In genomic region chr20:59948828-59949720, GRCh38 we compare ENCODE assay signal across 8 cellular contexts. TPM values are rescaled to one million over a fixed set of nuclear protein-coding genes. Genes with fewer than 3 reads are reported as not detected.
DNase-seq lines count a peak whose midpoint lies in the region; ATAC-seq, FAIRE-seq and TF ChIP-seq lines count a peak whose summit lies in the region.

No MANE protein-coding gene starts in this region.

- no peaks in the 10 kb centered on the region for H3K9me3 Mint-ChIP-seq in activated CD4-positive, alpha-beta T cell treated with anti-CD3 and anti-CD28 coated beads for 36 hours (ENCODE audit: low read depth)
- H3K9me3 Mint-ChIP-seq in activated naive CD4-positive, alpha-beta T cell treated with anti-CD3 and anti-CD28 coated beads, Interleukin-2, amount 50 U/mL, for 72 hours: no peaks in the 10 kb centered on the region
- no peaks in the 10 kb centered on the region for H3K9me3 Mint-ChIP-seq in stimulated activated naive B cell treated with anti-CD40 and anti-IgM and Interleukin-4, amounts not matched to agents 10 μg/mL and 1 μg/mL and 100 μg/mL, for 72 hours

- intact Hi-C loops in activated CD4-positive, alpha-beta T cell treated with anti-CD3 and anti-CD28 coated beads for 36 hours (cut with DNase I, micrococcal nuclease): loop anchor here (1.0 to 10.0 kb wide), 6 partner anchors 9 to 1280 kb away; partner anchors contain the start of genes FAM217B (in 2 of the 2) and PPP1R3D (in 2 of the 2)
- intact Hi-C loops in left ventricle myocardium inferior (cut with micrococcal nuclease): no loop called here

- POLR2A ChIA-PET in activated CD4-positive, alpha-beta T cell treated with anti-CD3 and anti-CD28 coated beads for 36 hours (lab: Charles Lee): interaction anchor here (0.9 kb wide), 1 partner anchor 14 kb away, joined by 4 read pairs; no protein-coding TSS in a partner anchor

- H3K36me3 Mint-ChIP-seq in activated CD4-positive, alpha-beta T cell treated with anti-CD3 and anti-CD28 coated beads for 36 hours (ENCODE audit: low read depth): peaks cover 8% of the 10 kb centered on the region
- H3K36me3 Mint-ChIP-seq in activated naive CD4-positive, alpha-beta T cell treated with anti-CD3 and anti-CD28 coated beads, Interleukin-2, amount 50 U/mL, for 72 hours: peaks cover 8% of the 10 kb centered on the region in 2 donors
- peaks cover 12 to 15% of the 10 kb centered on the region in 2 donors for H3K36me3 Mint-ChIP-seq in stimulated activated naive B cell treated with anti-CD40 and anti-IgM and Interleukin-4, amounts not matched to agents 10 μg/mL and 1 μg/mL and 100 μg/mL, for 72 hours

- no peaks in the 10 kb centered on the region for H3K27me3 Mint-ChIP-seq in activated CD4-positive, alpha-beta T cell treated with anti-CD3 and anti-CD28 coated beads for 36 hours
- H3K27me3 Mint-ChIP-seq in stimulated activated naive B cell treated with anti-CD40 and anti-IgM and Interleukin-4, amounts not matched to agents 10 μg/mL and 1 μg/mL and 100 μg/mL, for 72 hours: no peaks in the 10 kb centered on the region

- H3K4me1 Mint-ChIP-seq in activated CD4-positive, alpha-beta T cell treated with anti-CD3 and anti-CD28 coated beads for 36 hours: peaks cover 27% of the 10 kb centered on the region
- H3K4me1 Mint-ChIP-seq in stimulated activated naive B cell treated with anti-CD40 and anti-IgM and Interleukin-4, amounts not matched to agents 10 μg/mL and 1 μg/mL and 100 μg/mL, for 72 hours: peaks cover 4 to 20% of the 10 kb centered on the region in 2 donors

- TF ChIP-seq POLR2A in H54 (IDR thresholded peaks at IDR 0.05; ENCODE audit: low read depth, low read length): no peak

- H3K4me3 Mint-ChIP-seq in activated CD4-positive, alpha-beta T cell treated with anti-CD3 and anti-CD28 coated beads for 36 hours: peak overlapping the region; percentile 13
- peak overlapping the region in 1 of 2 donors; percentile 14 for H3K4me3 Mint-ChIP-seq in stimulated activated naive B cell treated with anti-CD40 and anti-IgM and Interleukin-4, amounts not matched to agents 10 μg/mL and 1 μg/mL and 100 μg/mL, for 72 hours

- no peaks in the 10 kb centered on the region for H3K27me3 ChIP-seq in left ventricle myocardium inferior (ENCODE audit: low read depth)

- H3K4me3 ChIP-seq in left ventricle myocardium inferior: no peak overlapping the region

- H3K36me3 ChIP-seq in left ventricle myocardium inferior: peaks cover 30% of the 10 kb centered on the region

- H3K27ac ChIP-seq in left ventricle myocardium inferior (replicated peaks): no peak overlapping the region

- H3K27ac Mint-ChIP-seq in activated CD4-positive, alpha-beta T cell treated with anti-CD3 and anti-CD28 coated beads for 36 hours: peak overlapping the region; percentile 93
- peak overlapping the region; percentile 80 to 91 for H3K27ac Mint-ChIP-seq in activated naive CD4-positive, alpha-beta T cell treated with anti-CD3 and anti-CD28 coated beads, Interleukin-2, amount 50 U/mL, for 72 hours
- H3K27ac Mint-ChIP-seq in stimulated activated naive B cell treated with anti-CD40 and anti-IgM and Interleukin-4, amounts not matched to agents 10 μg/mL and 1 μg/mL and 100 μg/mL, for 72 hours: peak overlapping the region; percentile 51

- ATAC-seq in activated CD4-positive, alpha-beta T cell treated with anti-CD3 and anti-CD28 coated beads for 36 hours: peak; percentile 74
- peak; percentile 60 to 64 for ATAC-seq in activated naive CD4-positive, alpha-beta T cell treated with anti-CD3 and anti-CD28 coated beads, Interleukin-2, amount 50 U/mL, for 72 hours
- peak; percentile 52 to 55 for ATAC-seq in stimulated activated naive B cell treated with anti-CD40 and anti-IgM and Interleukin-4, amounts not matched to agents 10 μg/mL and 1 μg/mL and 100 μg/mL, for 72 hours (replicated peaks)
- no peak for ATAC-seq in omental fat pad (ENCODE audit: low FRiP score)

- peak; percentile 39 for DNase-seq in activated CD4-positive, alpha-beta T cell treated with anti-CD3 and anti-CD28 coated beads for 36 hours
- no peak for DNase-seq in activated CD4-positive, alpha-beta T cell treated with anti-CD3 and anti-CD28 coated beads, Interleukin-2, amount 50 U/mL, for 1 hour
- no peak for DNase-seq in H54 (ENCODE audit: insufficient read length, low spot score)
- peak; percentile 63 for DNase-seq in NCI-H2227 (lab: John Stamatoyannopoulos, UW; ENCODE audit: unreplicated experiment)
- peak in 1 of 2 donors; percentile 24 for DNase-seq in activated naive CD4-positive, alpha-beta T cell treated with anti-CD3 and anti-CD28 coated beads, Interleukin-2, amount 50 U/mL, for 72 hours (ENCODE audit: low spot score in 2 of 2)
- no peak for DNase-seq in left ventricle myocardium inferior
- DNase-seq in stimulated activated naive B cell treated with anti-CD40 and anti-IgM and Interleukin-4, amounts not matched to agents 10 μg/mL and 1 μg/mL and 100 μg/mL, for 72 hours: no peak
- no peak for DNase-seq in omental fat pad (ENCODE audit: low spot score)

- H3K4me1 ChIP-seq in left ventricle myocardium inferior: peaks cover 52% of the 10 kb centered on the region

- CTCF ChIA-PET in activated CD4-positive, alpha-beta T cell treated with anti-CD3 and anti-CD28 coated beads for 36 hours (lab: Charles Lee): interaction anchor here (0.5 to 6.2 kb wide), 11 partner anchors 8 to 191 kb away, joined by 3 to 48 read pairs (median 4); partner anchors contain the start of genes CDH26, FAM217B, PPP1R3D and SYCP2

- peak; percentile 11 for FAIRE-seq in H54 (lab: Jason Lieb, UNC)

- TF ChIP-seq CTCF in left ventricle myocardium inferior (IDR thresholded peaks at IDR 0.05; ENCODE audit: borderline replicate concordance) (peak; percentile 75), omental fat pad (IDR thresholded peaks at IDR 0.05) (no peak)

- H3K9me3 ChIP-seq in left ventricle myocardium inferior (replicated peaks): no peaks in the 10 kb centered on the region

RNA-seq across cellular contexts. Expression of gene FAM217B, which starts 8.9 kb away (rescaled TPM):
- 10 to 100 TPM; 25.6 to 33.2 TPM for total RNA-seq in activated CD4-positive, alpha-beta T cell treated with anti-CD3 and anti-CD28 coated beads for 36 hours
- total RNA-seq in activated naive CD4-positive, alpha-beta T cell treated with anti-CD3 and anti-CD28 coated beads, Interleukin-2, amount 50 U/mL, for 72 hours: 10 to 100 TPM; 14.7 to 22.5 TPM
- total RNA-seq in left ventricle myocardium inferior: 37.4 TPM
- total RNA-seq in omental fat pad: 10 to 100 TPM in 1 of 4 donors, 1 to 10 TPM in 3; 3.7 to 16.6 (median 5.7) TPM

RNA-seq across cellular contexts. Expression of gene PPP1R3D, which starts 9.0 kb away (rescaled TPM):
- total RNA-seq in activated CD4-positive, alpha-beta T cell treated with anti-CD3 and anti-CD28 coated beads for 36 hours: 1 to 10 TPM; 4.4 to 4.7 TPM
- total RNA-seq in activated naive CD4-positive, alpha-beta T cell treated with anti-CD3 and anti-CD28 coated beads, Interleukin-2, amount 50 U/mL, for 72 hours: 1 to 10 TPM; 4.8 to 4.9 TPM
- total RNA-seq in left ventricle myocardium inferior (11.4 TPM), omental fat pad (10 to 100 TPM in 1 of 4 donors, 1 to 10 TPM in 3; 3.5 to 16.7 (median 6.0) TPM)

RNA-seq across cellular contexts. Expression of gene CDH26, which starts 9.1 kb away (rescaled TPM):
- under 1 TPM; 0.88 to 0.91 TPM for total RNA-seq in activated CD4-positive, alpha-beta T cell treated with anti-CD3 and anti-CD28 coated beads for 36 hours
- 1 to 10 TPM; 1.6 to 1.7 TPM for total RNA-seq in activated naive CD4-positive, alpha-beta T cell treated with anti-CD3 and anti-CD28 coated beads, Interleukin-2, amount 50 U/mL, for 72 hours
- total RNA-seq in left ventricle myocardium inferior (1.3 TPM), omental fat pad (1 to 10 TPM in 3 of 4 donors, under 1 TPM in 1; 0.60 to 4.1 (median 1.6) TPM)

RNA-seq across cellular contexts. Expression of gene SYCP2, which starts 15.6 kb away (rescaled TPM):
- total RNA-seq in activated CD4-positive, alpha-beta T cell treated with anti-CD3 and anti-CD28 coated beads for 36 hours: 1 to 10 TPM; 1.5 to 2.1 TPM
- total RNA-seq in activated naive CD4-positive, alpha-beta T cell treated with anti-CD3 and anti-CD28 coated beads, Interleukin-2, amount 50 U/mL, for 72 hours: 1 to 10 TPM in 1 of 2 donors, under 1 TPM in 1; 0.84 to 2.2 TPM
- total RNA-seq in left ventricle myocardium inferior (1.0 TPM), omental fat pad (1 to 10 TPM; 1.8 to 8.8 (median 2.9) TPM)

Comparison
In these comparisons a context has a peak if more than half of its experiments do, and no peak if none do; other contexts are left out.
1. DNase-seq: peak in activated CD4-positive, alpha-beta T cell treated with anti-CD3 and anti-CD28 coated beads for 36 hours (single experiment) and NCI-H2227 (single experiment); none in activated CD4-positive, alpha-beta T cell treated with anti-CD3 and anti-CD28 coated beads, Interleukin-2, amount 50 U/mL, for 1 hour (single experiment), H54 (single experiment), left ventricle myocardium inferior (single experiment), stimulated activated naive B cell treated with anti-CD40 and anti-IgM and Interleukin-4, amounts not matched to agents 10 μg/mL and 1 μg/mL and 100 μg/mL, for 72 hours (single experiment) and omental fat pad (single experiment).
2. Peak in every context shown above with its lines, with median percentiles within 50 percentile points of each other: H3K27ac Mint-ChIP-seq.